In genomic region chr12:69620077-69620476, GRCh38 we compare ENCODE assay signal across 38 cellular contexts. TPM values are rescaled to one million over a fixed set of nuclear protein-coding genes. Genes with fewer than 3 reads are reported as not detected.
"Had no signal": no experiment of that assay in that cellular context is flagged by ENCODE, and none has a peak within 500 bp of the region (broad histone marks: within the 10 kb centered on the region; RNA-seq: fewer than 3 reads in every experiment).

No MANE protein-coding gene starts in this region.

- H3K36me3 ChIP-seq: brain microvascular endothelial cell, esophagus squamous epithelium, gastroesophageal sphincter, WERI-Rb-1 had no signal

- H3K4me3 ChIP-seq: esophagus squamous epithelium, gastroesophageal sphincter had no signal

- FAIRE-seq: astrocyte, bronchial epithelial cell, colon had no signal

- H3K4me3 Mint-ChIP-seq: activated B cell treated with CpG ODN at 0.5 μM for 24 hours; activated CD8-positive, alpha-beta T cell treated with anti-CD3 and anti-CD28 coated beads for 36 hours; activated naive CD4-positive, alpha-beta T cell treated with anti-CD3 and anti-CD28 coated beads, Interleukin-2, amount 10 ng/mL, durations not matched to agents 7 days and 5 days; activated naive CD8-positive, alpha-beta T cell treated with anti-CD3 and anti-CD28 coated beads, Interleukin-2, amount 10 ng/mL, durations not matched to agents 7 days and 5 days; effector memory CD8-positive, alpha-beta T cell; T-helper 17 cell; T-helper 2 cell treated with Interferon-gamma antibody and Interleukin-4, amounts not matched to agents 5 μg/mL and 100 μg/mL, for 36 hours had no signal

- H3K36me3 Mint-ChIP-seq: activated naive CD4-positive, alpha-beta T cell treated with anti-CD3 and anti-CD28 coated beads, Interleukin-2, amount 10 ng/mL, durations not matched to agents 7 days and 5 days; activated naive CD4-positive, alpha-beta T cell treated with anti-CD3 and anti-CD28 coated beads, Interleukin-2, amount 50 U/mL, for 72 hours; activated naive CD8-positive, alpha-beta T cell treated with anti-CD3 and anti-CD28 coated beads, Interleukin-2, amount 10 ng/mL, durations not matched to agents 7 days and 5 days had no signal

- H3K27me3 ChIP-seq: brain microvascular endothelial cell, gastroesophageal sphincter had no signal

- H3K27ac Mint-ChIP-seq: activated B cell treated with CpG ODN at 0.5 μM for 24 hours; activated CD8-positive, alpha-beta T cell treated with anti-CD3 and anti-CD28 coated beads for 36 hours; activated naive CD4-positive, alpha-beta T cell treated with anti-CD3 and anti-CD28 coated beads, Interleukin-2, amount 10 ng/mL, durations not matched to agents 7 days and 5 days; activated naive CD4-positive, alpha-beta T cell treated with anti-CD3 and anti-CD28 coated beads, Interleukin-2, amount 50 U/mL, for 72 hours; activated naive CD8-positive, alpha-beta T cell treated with anti-CD3 and anti-CD28 coated beads, Interleukin-2, amount 10 ng/mL, durations not matched to agents 7 days and 5 days; effector memory CD8-positive, alpha-beta T cell; T-helper 17 cell; T-helper 2 cell treated with Interferon-gamma antibody and Interleukin-4, amounts not matched to agents 5 μg/mL and 100 μg/mL, for 36 hours had no signal

- ATAC-seq: activated CD4-positive, CD25-positive, alpha-beta regulatory T cell treated with anti-CD3 and anti-CD28 coated beads, Interleukin-2, amount 50 U/mL, for 24 hours; activated CD8-positive, alpha-beta T cell treated with anti-CD3 and anti-CD28 coated beads for 36 hours; activated naive CD4-positive, alpha-beta T cell treated with anti-CD3 and anti-CD28 coated beads, Interleukin-2, amount 50 U/mL, for 72 hours; effector memory CD8-positive, alpha-beta T cell; gastroesophageal sphincter; T-helper 17 cell had no signal

- H3K4me1 ChIP-seq: esophagus squamous epithelium, gastroesophageal sphincter had no signal

- DNase-seq: activated B cell treated with CpG ODN at 0.5 μM for 24 hours; activated CD4-positive, alpha-beta T cell treated with anti-CD3 and anti-CD28 coated beads for 48 hours; activated CD4-positive, alpha-beta T cell treated with anti-CD3 and anti-CD28 coated beads, Interleukin-2, amount 50 U/mL, for 1 hour; activated CD4-positive, alpha-beta T cell treated with anti-CD3 and anti-CD28 coated beads, Interleukin-2, amount 50 U/mL, for 48 hours; activated CD8-positive, alpha-beta memory T cell treated with anti-CD3 and anti-CD28 coated beads for 24 hours; activated CD8-positive, alpha-beta memory T cell treated with anti-CD3 and anti-CD28 coated beads, Interleukin-2, amount 50 U/mL, for 4 hours; activated CD8-positive, alpha-beta T cell treated with anti-CD3 and anti-CD28 coated beads for 36 hours; activated gamma-delta T cell; activated naive CD4-positive, alpha-beta T cell; activated naive CD4-positive, alpha-beta T cell treated with anti-CD3 and anti-CD28 coated beads, Interleukin-2, amount 10 ng/mL, durations not matched to agents 7 days and 5 days; activated naive CD8-positive, alpha-beta T cell treated with anti-CD3 and anti-CD28 coated beads, Interleukin-2, amount 10 ng/mL, durations not matched to agents 7 days and 5 days; activated T-cell treated with anti-CD3 and anti-CD28 coated beads, Interleukin-2, amount 50 U/mL, for 1 hour; activated T-cell treated with anti-CD3 and anti-CD28 coated beads, Interleukin-2, amount 50 U/mL, for 48 hours; anterior cingulate cortex; brain microvascular endothelial cell; caudate nucleus; cortex of kidney; dermis blood vessel endothelial cell; effector CD4-positive, alpha-beta T cell; effector memory CD8-positive, alpha-beta T cell; esophagus squamous epithelium; foreskin melanocyte; T-helper 1 cell; T-helper 17 cell; T1000; WERI-Rb-1 had no signal

- H3K4me1 Mint-ChIP-seq: activated naive CD4-positive, alpha-beta T cell treated with anti-CD3 and anti-CD28 coated beads, Interleukin-2, amount 10 ng/mL, durations not matched to agents 7 days and 5 days; T-helper 17 cell had no signal

- H3K27ac ChIP-seq: brain microvascular endothelial cell, esophagus squamous epithelium, gastroesophageal sphincter, WERI-Rb-1 had no signal

- H3K9me3 ChIP-seq: esophagus squamous epithelium, gastroesophageal sphincter had no signal

- H3K9me3 Mint-ChIP-seq: activated B cell treated with CpG ODN at 0.5 μM for 24 hours; activated CD8-positive, alpha-beta T cell treated with anti-CD3 and anti-CD28 coated beads for 36 hours; activated naive CD4-positive, alpha-beta T cell treated with anti-CD3 and anti-CD28 coated beads, Interleukin-2, amount 10 ng/mL, durations not matched to agents 7 days and 5 days; activated naive CD4-positive, alpha-beta T cell treated with anti-CD3 and anti-CD28 coated beads, Interleukin-2, amount 50 U/mL, for 72 hours; activated naive CD8-positive, alpha-beta T cell treated with anti-CD3 and anti-CD28 coated beads, Interleukin-2, amount 10 ng/mL, durations not matched to agents 7 days and 5 days; effector memory CD8-positive, alpha-beta T cell; T-helper 2 cell treated with Interferon-gamma antibody and Interleukin-4, amounts not matched to agents 5 μg/mL and 100 μg/mL, for 36 hours had no signal

RNA-seq across cellular contexts. Expression of gene LRRC10, which starts 9.4 kb away (rescaled TPM):
- total RNA-seq: activated B cell treated with CpG ODN at 0.5 μM for 24 hours; activated CD8-positive, alpha-beta T cell treated with anti-CD3 and anti-CD28 coated beads for 36 hours; activated naive CD4-positive, alpha-beta T cell treated with anti-CD3 and anti-CD28 coated beads, Interleukin-2, amount 50 U/mL, for 72 hours; activated naive CD8-positive, alpha-beta T cell treated with anti-CD3 and anti-CD28 coated beads, Interleukin-2, amount 10 ng/mL, durations not matched to agents 7 days and 5 days; astrocyte; bronchial epithelial cell; chondrocyte; dermis blood vessel endothelial cell; esophagus squamous epithelium; fibroblast of lung; fibroblast of villous mesenchyme; gastroesophageal sphincter; glomerular endothelial cell; T-helper 17 cell had no signal
- polyA plus RNA-seq: esophagus, fibroblast of lung had no signal
